8 cellular contexts compared by ENCODE assay signal in genomic region chr20:49534314-49534713, GRCh38. TPM values are rescaled to one million over a fixed set of nuclear protein-coding genes. Genes with fewer than 3 reads are reported as not detected.
DNase-seq lines count a peak whose midpoint lies in the region; ATAC-seq and TF ChIP-seq lines count a peak whose summit lies in the region.

No MANE protein-coding gene starts in this region.

- H3K27me3 ChIP-seq in fibroblast of lung (ENCODE audit: control insufficient read depth, insufficient read depth, low read length), result no peaks in the 10 kb centered on the region
- H3K27me3 ChIP-seq in neutrophil, result peaks cover 60% of the 10 kb centered on the region
- H3K27me3 ChIP-seq in thyroid gland, result no peaks in the 10 kb centered on the region

- H3K9me3 ChIP-seq in OCI-LY7 (ENCODE audit: low read length), result peaks cover 4% of the 10 kb centered on the region; the same call in 1 of the 2 replicates
- no peaks in the 10 kb centered on the region for H3K9me3 ChIP-seq in fibroblast of lung (ENCODE audit: control insufficient read depth, insufficient read depth, low read depth, low read length)
- H3K9me3 ChIP-seq in neutrophil, result no peaks in the 10 kb centered on the region
- H3K9me3 ChIP-seq in thyroid gland, result no peaks in the 10 kb centered on the region

- BruUV-seq in OCI-LY7 (replicated peaks; lab: Mats Ljungman, UMichigan), result no TSS peak

- intact Hi-C loops in OCI-LY7 (cut with micrococcal nuclease; ENCODE audit: unreplicated experiment) (loop anchor here (1.0 to 5.0 kb wide), 2 partner anchors 147 to 200 kb away; no protein-coding TSS in a partner anchor), thyroid gland (cut with DNase I) (no loop called here)

- H3K4me1 ChIP-seq in OCI-LY7 (ENCODE audit: insufficient read depth, low read length, poor library complexity, severe bottlenecking) (peaks cover 10% of the 10 kb centered on the region), fibroblast of lung (ENCODE audit: control insufficient read depth, extremely low read depth, insufficient read depth, low read length) (no peaks in the 10 kb centered on the region), neutrophil (ENCODE audit: control insufficient read depth in 1 of 2, insufficient read depth in 1 of 2, low read depth in 1 of 2, low read length in 1 of 2) (peaks cover 3 to 13% of the 10 kb centered on the region in 2 experiments), thyroid gland (no peaks in the 10 kb centered on the region)

- CTCF ChIA-PET in OCI-LY7 (lab: Charles Lee; ENCODE audit: unreplicated experiment), result no interaction called here

- TF ChIP-seq CTCF in OCI-LY7 (conservative IDR thresholded peaks at IDR 0.05; ENCODE audit: low read length) (peak; percentile 94), fibroblast of lung (conservative IDR thresholded peaks at IDR 0.05 in 1 of 2, IDR thresholded peaks at IDR 0.05 in 1 of 2; ENCODE audit: low read depth in 1 of 2, low read length in 2 of 2) (peak; percentile 82 to 90), neutrophil (IDR thresholded peaks at IDR 0.05) (peak; percentile 62), thyroid gland (IDR thresholded peaks at IDR 0.05) (peak; percentile 51 to 85 (median 73))

- TF ChIP-seq POLR2A in thyroid gland (IDR thresholded peaks at IDR 0.05), result no peak

- POLR2A ChIA-PET in OCI-LY7 (lab: Charles Lee), result interaction anchor here (0.6 kb wide), 1 partner anchor 31 kb away, joined by 3 read pairs; no protein-coding TSS in a partner anchor

- H3K9ac ChIP-seq in fibroblast of lung (ENCODE audit: insufficient read depth, low read length), result no peak overlapping the region

- no peak for ATAC-seq in HG02623 (IDR thresholded peaks at IDR 0.05; ENCODE audit: unreplicated experiment)

- H2AFZ ChIP-seq in OCI-LY7 (ENCODE audit: low read length) (peak overlapping the region; percentile 86), fibroblast of lung (ENCODE audit: low read length) (no peak overlapping the region)

- H3K4me2 ChIP-seq in OCI-LY7 (ENCODE audit: low read length), result peak overlapping the region; percentile 43
- no peak overlapping the region for H3K4me2 ChIP-seq in fibroblast of lung (ENCODE audit: extremely low read depth, insufficient read depth, low read length)

- H3K27ac ChIP-seq in OCI-LY7 (ENCODE audit: low read depth, low read length, poor library complexity, severe bottlenecking) (no peak overlapping the region), fibroblast of lung (ENCODE audit: insufficient read depth, low read length) (no peak overlapping the region), neutrophil (no peak overlapping the region), thyroid gland (no peak overlapping the region)

- no peaks in the 10 kb centered on the region for H3K9me2 ChIP-seq in OCI-LY7 (ENCODE audit: insufficient read depth, low read length)

- H3K4me3 ChIP-seq in OCI-LY7 (ENCODE audit: low read depth, low read length, poor library complexity, severe bottlenecking) (no peak overlapping the region), fibroblast of lung (replicated peaks in 1 of 4; ENCODE audit: control extremely low read depth in 1 of 4, insufficient read depth in 1 of 4, low read depth in 3 of 4, low read length in 4 of 4) (no peak overlapping the region), neutrophil (ENCODE audit: low read depth in 1 of 2, low read length in 1 of 2) (no peak overlapping the region), thyroid gland (replicated peaks in 1 of 3) (no peak overlapping the region)

- H3K79me2 ChIP-seq in OCI-LY7 (ENCODE audit: insufficient read depth, low read depth, low read length) (no peaks in the 10 kb centered on the region), fibroblast of lung (ENCODE audit: control insufficient read depth, insufficient read depth, low read length) (no peaks in the 10 kb centered on the region)

- DNase-seq in DMS79 treated with DMSO at 0.1 percent for 48 hours (lab: John Stamatoyannopoulos, UW) (peak; percentile 23), HuH-7.5 (ENCODE audit: low spot score) (peak; percentile 75), OCI-LY7 (ENCODE audit: low spot score) (peak; percentile 81), fibroblast of lung (ENCODE audit: low read depth in 2 of 2) (peak; percentile 19 to 47), thyroid gland (peak; percentile 38 to 46)
- peak; percentile 44 for DNase-seq in activated T-cell treated with anti-CD3 and anti-CD28 coated beads, Interleukin-2, amount 50 U/mL, for 1 hour

- 4 to 7% methylated on average over 3 of the region's 3 CpGs for WGBS in thyroid gland, 2 donors

- H4K20me1 ChIP-seq in OCI-LY7 (ENCODE audit: insufficient read depth, low read length) (no peaks in the 10 kb centered on the region), fibroblast of lung (ENCODE audit: control insufficient read depth, extremely low read depth, insufficient read depth, low read length) (no peaks in the 10 kb centered on the region)

- H3K36me3 ChIP-seq in OCI-LY7 (ENCODE audit: insufficient read depth, low read length), result no peaks in the 10 kb centered on the region
- H3K36me3 ChIP-seq in fibroblast of lung (ENCODE audit: control insufficient read depth, insufficient read depth, low read length), result no peaks in the 10 kb centered on the region
- H3K36me3 ChIP-seq in neutrophil, result no peaks in the 10 kb centered on the region
- no peaks in the 10 kb centered on the region for H3K36me3 ChIP-seq in thyroid gland

RNA-seq across cellular contexts. Expression of gene PTGIS, which starts 33.6 kb away (rescaled TPM):
- total RNA-seq in OCI-LY7 (2014; rRNA removed; shearing (Covaris generic)), result not detected in 2 replicates
- total RNA-seq in OCI-LY7 (2022), result not detected in 2 replicates
- total RNA-seq in fibroblast of lung, result 41.5 and 79.1 TPM in 2 replicates
- 6.8 and 33.1 TPM in 2 replicates for polyA plus RNA-seq in fibroblast of lung
- polyA plus RNA-seq in fibroblast of lung (2012), result 5.3 and 22.0 TPM in 2 replicates
- polyA minus RNA-seq in fibroblast of lung (ENCODE audit: low replicate concordance), result 24.8 and 159 TPM in 2 replicates
- 10 to 100 TPM in 3 of 4 donors, 1 to 10 TPM in 1; 4.4 to 41.2 (median 16.2) TPM for total RNA-seq in thyroid gland

RNA-seq across cellular contexts. Expression of gene KCNB1, which starts 51.8 kb away (rescaled TPM):
- total RNA-seq in OCI-LY7 (2014; rRNA removed; shearing (Covaris generic)), result 0.03 TPM in 1 of 2 replicates, not detected in the other
- total RNA-seq in OCI-LY7 (2022) (0.07 TPM in 1 of 2 replicates, not detected in the other), fibroblast of lung (under 0.01 TPM in 2 replicates), thyroid gland (under 1 TPM; 0.34 to 0.54 (median 0.47) TPM)
- polyA plus RNA-seq in fibroblast of lung, result 0.07 and 0.08 TPM in 2 replicates
- 0.10 and 0.21 TPM in 2 replicates for polyA plus RNA-seq in fibroblast of lung (2012)
- 0.07 TPM in 1 of 2 replicates, not detected in the other for polyA minus RNA-seq in fibroblast of lung (ENCODE audit: low replicate concordance)

Comparison
In these comparisons a context has a peak if more than half of its experiments do, and no peak if none do; other contexts are left out.
1. DNase-seq: peak in every context shown above with its lines; median percentile 81 in OCI-LY7; 75 in HuH-7.5; 44 in activated T-cell treated with anti-CD3 and anti-CD28 coated beads, Interleukin-2, amount 50 U/mL, for 1 hour; 42 in thyroid gland; 33 in fibroblast of lung; 23 in DMS79 treated with DMSO at 0.1 percent for 48 hours.
2. RNA of gene PTGIS, which starts 33.6 kb away (total RNA-seq): 41.5 to 79.1 TPM in fibroblast of lung and 4.4 to 41.2 TPM in thyroid gland; not detected in OCI-LY7; every median in the first group is over 4 times any median in the second.
3. Peak in every context shown above with its lines, with median percentiles within 50 percentile points of each other: CTCF ChIP-seq.